In genomic region chr14:76919811-76920571, GRCh38 we compare ENCODE assay signal across 1 cellular context.
TF ChIP-seq lines count a peak whose summit lies in the region.

No MANE protein-coding gene starts in this region.

TF ChIP-seq in HepG2, 621 proteins besides CTCF, POLR2A, EP300 and RAD21 (continued from another document):
- TF ChIP-seq TFAP4 (IDR thresholded peaks at IDR 0.05; ENCODE audit: borderline replicate concordance, low read depth) (peak; percentile 70; the same call in 1 of the 2 replicates), ZFX (CRISPR knock-in tag; IDR thresholded peaks at IDR 0.05; ENCODE audit: low read depth) (no peak), RFX3 (CRISPR knock-in tag; IDR thresholded peaks at IDR 0.05) (0 out of 2 replicates have a peak, but pooled peaks have one; percentile 32)
